ENCODE assay signal across 1 cellular context in genomic region chr19:55333870-55334269, GRCh38.
TF ChIP-seq lines count a peak whose summit lies in the region.

No MANE protein-coding gene starts in this region.

TF ChIP-seq in HepG2, 621 proteins besides CTCF, POLR2A, EP300 and RAD21 (continued from another document and continues in another):
- TF ChIP-seq PPARG (CRISPR knock-in tag; conservative IDR thresholded peaks at IDR 0.05) (peak; percentile 43; the same call in 1 of the 2 replicates), KLF9 (CRISPR knock-in tag; IDR thresholded peaks at IDR 0.05; ENCODE audit: low read depth) (no peak), MATR3 (CRISPR knock-in tag; IDR thresholded peaks at IDR 0.05) (no peak), E2F5 (CRISPR knock-in tag; conservative IDR thresholded peaks at IDR 0.05) (no peak), ZNF460 (CRISPR knock-in tag; IDR thresholded peaks at IDR 0.05; ENCODE audit: borderline replicate concordance) (no peak), LBX2 (CRISPR knock-in tag; IDR thresholded peaks at IDR 0.05; ENCODE audit: borderline replicate concordance) (no peak), ZUFSP (CRISPR knock-in tag; IDR thresholded peaks at IDR 0.05; ENCODE audit: borderline replicate concordance) (no peak), HHEX (CRISPR knock-in tag; IDR thresholded peaks at IDR 0.05) (no peak), PLSCR1 (CRISPR knock-in tag; IDR thresholded peaks at IDR 0.05; ENCODE audit: borderline replicate concordance) (no peak), HOXA7 (CRISPR knock-in tag; IDR thresholded peaks at IDR 0.05) (no peak), HNF4A (CRISPR knock-in tag; IDR thresholded peaks at IDR 0.05) (peak; percentile 95), ZBTB7A (CRISPR knock-in tag; IDR thresholded peaks at IDR 0.05) (no peak), ZNF3 (CRISPR knock-in tag; IDR thresholded peaks at IDR 0.05) (peak; percentile 47; the same call in 1 of the 2 replicates), CCDC6 (CRISPR knock-in tag; IDR thresholded peaks at IDR 0.05) (no peak; the same call in 1 of the 2 replicates), CCAR2 (optimal IDR thresholded peaks at IDR 0.05; ENCODE audit: low read depth, low read length) (no peak), SP140L (CRISPR knock-in tag; IDR thresholded peaks at IDR 0.05; ENCODE audit: borderline replicate concordance) (no peak), MIER3 (CRISPR knock-in tag; IDR thresholded peaks at IDR 0.05; ENCODE audit: borderline replicate concordance) (peak; percentile 77; the same call in 1 of the 2 replicates), KAT2B (IDR thresholded peaks at IDR 0.05; ENCODE audit: borderline replicate concordance, low read depth, low read length) (no peak), SP2 (CRISPR knock-in tag; IDR thresholded peaks at IDR 0.05) (no peak), ZNF496 (CRISPR knock-in tag; IDR thresholded peaks at IDR 0.05; ENCODE audit: insufficient replicate concordance) (no peak), ATAD3A (CRISPR knock-in tag; IDR thresholded peaks at IDR 0.05) (no peak), NFIB (CRISPR knock-in tag; IDR thresholded peaks at IDR 0.05; ENCODE audit: borderline replicate concordance) (no peak), ZNF34 (CRISPR knock-in tag; IDR thresholded peaks at IDR 0.05; ENCODE audit: borderline replicate concordance) (no peak), MIER2 (CRISPR knock-in tag; IDR thresholded peaks at IDR 0.05) (0 out of 2 replicates have a peak, but pooled peaks have one; percentile 22), ZNF343 (CRISPR knock-in tag; IDR thresholded peaks at IDR 0.05) (no peak), ATF6 (CRISPR knock-in tag; conservative IDR thresholded peaks at IDR 0.05) (no peak), BRD4 (CRISPR knock-in tag; IDR thresholded peaks at IDR 0.05) (no peak), ZNF468 (CRISPR knock-in tag; IDR thresholded peaks at IDR 0.05) (no peak), SIN3A (IDR thresholded peaks at IDR 0.05; ENCODE audit: borderline replicate concordance, low read depth, low read length) (no peak), ARHGAP35 (CRISPR knock-in tag; IDR thresholded peaks at IDR 0.05; ENCODE audit: borderline replicate concordance) (no peak), SP4 (CRISPR knock-in tag; IDR thresholded peaks at IDR 0.05) (no peak), THAP9 (CRISPR knock-in tag; IDR thresholded peaks at IDR 0.05; ENCODE audit: borderline replicate concordance) (peak; percentile 66; the same call in 1 of the 2 replicates), MBNL3 (CRISPR knock-in tag; conservative IDR thresholded peaks at IDR 0.05) (no peak), ELF4 (CRISPR knock-in tag; IDR thresholded peaks at IDR 0.05; ENCODE audit: borderline replicate concordance) (no peak), ZNF484 (CRISPR knock-in tag; IDR thresholded peaks at IDR 0.05; ENCODE audit: borderline replicate concordance, low read depth) (no peak), NFKB2 (CRISPR knock-in tag; IDR thresholded peaks at IDR 0.05; ENCODE audit: borderline replicate concordance) (no peak), KLF12 (CRISPR knock-in tag; IDR thresholded peaks at IDR 0.05; ENCODE audit: borderline replicate concordance) (no peak), RFXAP (CRISPR knock-in tag; IDR thresholded peaks at IDR 0.05; ENCODE audit: borderline replicate concordance) (no peak), GTF2F1 (IDR thresholded peaks at IDR 0.05; ENCODE audit: low read length) (no peak), RBM22 (optimal IDR thresholded peaks at IDR 0.05; ENCODE audit: low read length) (no peak), RELA (CRISPR knock-in tag; IDR thresholded peaks at IDR 0.05) (no peak), SRSF1 (optimal IDR thresholded peaks at IDR 0.05; ENCODE audit: low read depth, low read length) (no peak), FOSL2 (CRISPR knock-in tag; IDR thresholded peaks at IDR 0.05) (peak; percentile 95), ATF2 (CRISPR knock-in tag; IDR thresholded peaks at IDR 0.05) (peak; percentile 95), ZNF644 (CRISPR knock-in tag; IDR thresholded peaks at IDR 0.05; ENCODE audit: low read depth) (0 out of 2 replicates have a peak, but pooled peaks have one; percentile 36), SNAI1 (CRISPR knock-in tag; IDR thresholded peaks at IDR 0.05; ENCODE audit: borderline replicate concordance) (0 out of 2 replicates have a peak, but pooled peaks have one; percentile 42), ZBTB3 (CRISPR knock-in tag; IDR thresholded peaks at IDR 0.05; ENCODE audit: borderline replicate concordance, low read depth) (no peak), ZNF230 (CRISPR knock-in tag; IDR thresholded peaks at IDR 0.05) (no peak)
- TF ChIP-seq, protein P1, sequence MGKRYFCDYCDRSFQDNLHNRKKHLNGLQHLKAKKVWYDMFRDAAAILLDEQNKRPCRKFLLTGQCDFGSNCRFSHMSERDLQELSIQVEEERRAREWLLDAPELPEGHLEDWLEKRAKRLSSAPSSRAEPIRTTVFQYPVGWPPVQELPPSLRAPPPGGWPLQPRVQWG (CRISPR knock-in tag; IDR thresholded peaks at IDR 0.05; ENCODE audit: borderline replicate concordance, low read depth), result no peak
- TF ChIP-seq, protein P2, sequence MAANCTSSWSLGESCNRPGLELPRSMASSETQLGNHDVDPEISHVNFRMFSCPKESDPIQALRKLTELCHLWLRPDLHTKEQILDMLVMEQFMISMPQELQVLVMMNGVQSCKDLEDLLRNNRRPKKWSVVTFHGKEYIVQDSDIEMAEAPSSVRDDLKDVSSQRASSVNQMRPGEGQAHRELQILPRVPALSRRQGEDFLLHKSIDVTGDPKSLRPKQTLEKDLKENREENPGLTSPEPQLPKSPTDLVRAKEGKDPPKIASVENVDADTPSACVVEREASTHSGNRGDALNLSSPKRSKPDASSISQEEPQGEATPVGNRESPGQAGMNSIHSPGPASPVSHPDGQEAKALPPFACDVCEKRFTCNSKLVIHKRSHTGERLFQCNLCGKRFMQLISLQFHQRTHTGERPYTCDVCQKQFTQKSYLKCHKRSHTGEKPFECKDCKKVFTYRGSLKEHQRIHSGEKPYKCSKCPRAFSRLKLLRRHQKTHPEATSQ (CRISPR knock-in tag; IDR thresholded peaks at IDR 0.05; ENCODE audit: borderline replicate concordance), result 0 out of 2 replicates have a peak, but pooled peaks have one; percentile 61
- TF ChIP-seq, protein P3, sequence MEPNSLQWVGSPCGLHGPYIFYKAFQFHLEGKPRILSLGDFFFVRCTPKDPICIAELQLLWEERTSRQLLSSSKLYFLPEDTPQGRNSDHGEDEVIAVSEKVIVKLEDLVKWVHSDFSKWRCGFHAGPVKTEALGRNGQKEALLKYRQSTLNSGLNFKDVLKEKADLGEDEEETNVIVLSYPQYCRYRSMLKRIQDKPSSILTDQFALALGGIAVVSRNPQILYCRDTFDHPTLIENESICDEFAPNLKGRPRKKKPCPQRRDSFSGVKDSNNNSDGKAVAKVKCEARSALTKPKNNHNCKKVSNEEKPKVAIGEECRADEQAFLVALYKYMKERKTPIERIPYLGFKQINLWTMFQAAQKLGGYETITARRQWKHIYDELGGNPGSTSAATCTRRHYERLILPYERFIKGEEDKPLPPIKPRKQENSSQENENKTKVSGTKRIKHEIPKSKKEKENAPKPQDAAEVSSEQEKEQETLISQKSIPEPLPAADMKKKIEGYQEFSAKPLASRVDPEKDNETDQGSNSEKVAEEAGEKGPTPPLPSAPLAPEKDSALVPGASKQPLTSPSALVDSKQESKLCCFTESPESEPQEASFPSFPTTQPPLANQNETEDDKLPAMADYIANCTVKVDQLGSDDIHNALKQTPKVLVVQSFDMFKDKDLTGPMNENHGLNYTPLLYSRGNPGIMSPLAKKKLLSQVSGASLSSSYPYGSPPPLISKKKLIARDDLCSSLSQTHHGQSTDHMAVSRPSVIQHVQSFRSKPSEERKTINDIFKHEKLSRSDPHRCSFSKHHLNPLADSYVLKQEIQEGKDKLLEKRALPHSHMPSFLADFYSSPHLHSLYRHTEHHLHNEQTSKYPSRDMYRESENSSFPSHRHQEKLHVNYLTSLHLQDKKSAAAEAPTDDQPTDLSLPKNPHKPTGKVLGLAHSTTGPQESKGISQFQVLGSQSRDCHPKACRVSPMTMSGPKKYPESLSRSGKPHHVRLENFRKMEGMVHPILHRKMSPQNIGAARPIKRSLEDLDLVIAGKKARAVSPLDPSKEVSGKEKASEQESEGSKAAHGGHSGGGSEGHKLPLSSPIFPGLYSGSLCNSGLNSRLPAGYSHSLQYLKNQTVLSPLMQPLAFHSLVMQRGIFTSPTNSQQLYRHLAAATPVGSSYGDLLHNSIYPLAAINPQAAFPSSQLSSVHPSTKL (CRISPR knock-in tag; IDR thresholded peaks at IDR 0.05), result peak; percentile 85
- TF ChIP-seq, protein P4, sequence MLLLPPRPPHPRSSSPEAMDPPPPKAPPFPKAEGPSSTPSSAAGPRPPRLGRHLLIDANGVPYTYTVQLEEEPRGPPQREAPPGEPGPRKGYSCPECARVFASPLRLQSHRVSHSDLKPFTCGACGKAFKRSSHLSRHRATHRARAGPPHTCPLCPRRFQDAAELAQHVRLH (CRISPR knock-in tag; IDR thresholded peaks at IDR 0.05; ENCODE audit: borderline replicate concordance, low read depth), result peak; percentile 49; the same call in 1 of the 2 replicates
